Comparison of ENCODE assay signal across 8 cellular contexts in the genomic region with DNA sequence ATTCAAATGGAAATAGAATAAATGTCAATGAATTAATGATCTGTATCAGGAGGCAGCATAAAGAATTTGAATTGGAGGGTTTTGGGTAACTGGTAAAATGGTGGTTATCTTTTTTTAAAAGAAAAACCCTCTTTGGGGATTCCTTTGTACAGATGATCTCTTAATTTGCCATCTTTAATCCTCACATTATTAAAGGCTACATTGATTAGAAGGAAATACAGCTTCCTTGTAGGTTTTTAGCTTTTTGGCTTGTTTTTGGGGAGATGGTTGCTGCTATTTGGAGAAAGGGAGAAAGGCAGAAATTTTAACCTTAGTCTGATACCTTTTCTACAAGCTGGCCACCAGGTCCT. TPM values are rescaled to one million over a fixed set of nuclear protein-coding genes. Genes with fewer than 3 reads are reported as not detected.
A peak's percentile ranks its signal among the peaks of the same experiment; 100 is the strongest.
DNase-seq lines count a peak whose midpoint lies in the region; ATAC-seq and TF ChIP-seq lines count a peak whose summit lies in the region.

No MANE protein-coding gene starts in this region.

- H3K4me1 Mint-ChIP-seq in CD8-positive, alpha-beta memory T cell: peaks cover 44 to 65% (median 50%) of the 10 kb centered on the region in 3 donors
- peaks cover 19% of the 10 kb centered on the region for H3K4me1 Mint-ChIP-seq in endodermal cell

- no peaks in the 10 kb centered on the region for H3K9me2 ChIP-seq in OCI-LY7 (ENCODE audit: insufficient read depth, low read length)

- DNase-seq in CD8-positive, alpha-beta memory T cell: no peak
- DNase-seq in OCI-LY7 (ENCODE audit: low spot score) (no peak), endodermal cell (no peak), ovary (no peak), NCI-H2081 treated with DMSO at 0.1 percent for 48 hours (lab: John Stamatoyannopoulos, UW) (no peak)

- H2AFZ ChIP-seq in OCI-LY7 (ENCODE audit: low read length): peak overlapping the region; percentile 30; the same call in 1 of the 2 replicates

- ATAC-seq in GM21619 (IDR thresholded peaks at IDR 0.05; ENCODE audit: unreplicated experiment): no peak
- ATAC-seq in GM18517 (IDR thresholded peaks at IDR 0.05; ENCODE audit: unreplicated experiment): no peak
- ATAC-seq in GM18909 (IDR thresholded peaks at IDR 0.05; ENCODE audit: poor library complexity, unreplicated experiment): no peak

- H3K4me3 Mint-ChIP-seq in CD8-positive, alpha-beta memory T cell: peak overlapping the region; percentile 93 to 99 (median 97)
- H3K4me3 Mint-ChIP-seq in endodermal cell: peak overlapping the region; percentile 91

- H3K27me3 Mint-ChIP-seq in CD8-positive, alpha-beta memory T cell: peaks cover 0 to 4% of the 10 kb centered on the region in 2 donors
- H3K27me3 Mint-ChIP-seq in endodermal cell (ENCODE audit: insufficient read depth): no peaks in the 10 kb centered on the region

- no peak for TF ChIP-seq EP300 in ovary (IDR thresholded peaks at IDR 0.05)

- no peaks in the 10 kb centered on the region for H3K27me3 ChIP-seq in CD8-positive, alpha-beta memory T cell (ENCODE audit: insufficient read depth, low read length, poor library complexity, severe bottlenecking)
- H3K27me3 ChIP-seq in endodermal cell (ENCODE audit: control insufficient read depth, insufficient read depth, low read length, poor library complexity, severe bottlenecking) (no peaks in the 10 kb centered on the region), ovary (no peaks in the 10 kb centered on the region)

- peaks cover 0 to 2% (median 0%) of the 10 kb centered on the region in 5 donors for H3K9me3 Mint-ChIP-seq in CD8-positive, alpha-beta memory T cell
- peaks cover under 1% of the 10 kb centered on the region for H3K9me3 Mint-ChIP-seq in endodermal cell

- H3K27ac Mint-ChIP-seq in CD8-positive, alpha-beta memory T cell: peak overlapping the region; percentile 94 to 99 (median 97)
- peak overlapping the region; percentile 99 for H3K27ac Mint-ChIP-seq in endodermal cell

- H3K9ac ChIP-seq in endodermal cell (ENCODE audit: extremely low read depth, low read length, poor library complexity, severe bottlenecking): peak overlapping the region; percentile 75

- peaks cover 5% of the 10 kb centered on the region; the same call in 1 of the 2 replicates for H4K20me1 ChIP-seq in OCI-LY7 (ENCODE audit: insufficient read depth, low read length)

- POLR2A ChIA-PET in CD8-positive, alpha-beta memory T cell (lab: Charles Lee): interaction anchor here (1.0 to 3.5 kb wide), 4 partner anchors 10 to 304 kb away, joined by 3 to 52 read pairs (median 6); partner anchors contain the start of genes ZNF24 and ZNF397
- POLR2A ChIA-PET in OCI-LY7 (lab: Charles Lee): interaction anchor here (0.7 to 5.0 kb wide), 6 partner anchors 11 to 148 kb away, joined by 3 to 32 read pairs (median 4); no protein-coding TSS in a partner anchor

- no peaks in the 10 kb centered on the region for H3K9me3 ChIP-seq in CD8-positive, alpha-beta memory T cell (ENCODE audit: low read length)
- H3K9me3 ChIP-seq in OCI-LY7 (ENCODE audit: low read length): no peaks in the 10 kb centered on the region
- H3K9me3 ChIP-seq in endodermal cell (ENCODE audit: control insufficient read depth, low read length): no peaks in the 10 kb centered on the region
- H3K9me3 ChIP-seq in ovary: no peaks in the 10 kb centered on the region

- CTCF ChIA-PET in CD8-positive, alpha-beta memory T cell (lab: Charles Lee): interaction anchor here (0.7 to 3.9 kb wide), 9 partner anchors 10 to 346 kb away, joined by 3 to 60 read pairs (median 3); no protein-coding TSS in a partner anchor
- CTCF ChIA-PET in OCI-LY7 (lab: Charles Lee; ENCODE audit: unreplicated experiment): no interaction called here

- peaks cover 42% of the 10 kb centered on the region for H3K79me2 ChIP-seq in OCI-LY7 (ENCODE audit: insufficient read depth, low read depth, low read length)

- H3K36me3 ChIP-seq in CD8-positive, alpha-beta memory T cell (ENCODE audit: insufficient read depth, low read length): no peaks in the 10 kb centered on the region
- H3K36me3 ChIP-seq in OCI-LY7 (ENCODE audit: insufficient read depth, low read length) (peaks cover 4% of the 10 kb centered on the region; the same call in 1 of the 2 replicates), endodermal cell (ENCODE audit: control insufficient read depth, insufficient read depth, low read length) (no peaks in the 10 kb centered on the region), ovary (no peaks in the 10 kb centered on the region)

- peaks cover 38% of the 10 kb centered on the region for H3K4me1 ChIP-seq in CD8-positive, alpha-beta memory T cell (ENCODE audit: insufficient read depth, low read length)
- peaks cover 49% of the 10 kb centered on the region for H3K4me1 ChIP-seq in OCI-LY7 (ENCODE audit: insufficient read depth, low read length, poor library complexity, severe bottlenecking)
- H3K4me1 ChIP-seq in endodermal cell (ENCODE audit: control insufficient read depth, insufficient read depth, low read length): peaks cover 3% of the 10 kb centered on the region
- peaks cover 3% of the 10 kb centered on the region for H3K4me1 ChIP-seq in ovary (ENCODE audit: insufficient read depth)

- peak overlapping the region; percentile 98 for H3K27ac ChIP-seq in CD8-positive, alpha-beta memory T cell (ENCODE audit: low read depth, low read length)
- H3K27ac ChIP-seq in OCI-LY7 (ENCODE audit: low read depth, low read length, poor library complexity, severe bottlenecking) (peak overlapping the region; percentile 91), endodermal cell (ENCODE audit: low read depth, low read length) (peak overlapping the region; percentile 90), ovary (peak overlapping the region in 1 of 2 donors; percentile 81)

- H3K4me3 ChIP-seq in CD8-positive, alpha-beta memory T cell (ENCODE audit: low read length): peak overlapping the region; percentile 98
- H3K4me3 ChIP-seq in OCI-LY7 (ENCODE audit: low read depth, low read length, poor library complexity, severe bottlenecking): peak overlapping the region; percentile 93
- peak overlapping the region; percentile 97 for H3K4me3 ChIP-seq in endodermal cell (ENCODE audit: low read length)
- H3K4me3 ChIP-seq in ovary: peak overlapping the region; percentile 76

- no peak for TF ChIP-seq CTCF in OCI-LY7 (conservative IDR thresholded peaks at IDR 0.05; ENCODE audit: low read length)
- no peak for TF ChIP-seq CTCF in endodermal cell (conservative IDR thresholded peaks at IDR 0.05)
- no peak for TF ChIP-seq CTCF in ovary (IDR thresholded peaks at IDR 0.05)

- no TSS peak for BruUV-seq in OCI-LY7 (replicated peaks; lab: Mats Ljungman, UMichigan)

- no peak for TF ChIP-seq POLR2A in ovary (IDR thresholded peaks at IDR 0.05)

- H3K4me2 ChIP-seq in OCI-LY7 (ENCODE audit: low read length): peak overlapping the region; percentile 99

- intact Hi-C loops in OCI-LY7 (cut with micrococcal nuclease; ENCODE audit: unreplicated experiment) (loop anchor here (10.0 kb wide), 1 partner anchor 1166 kb away; no protein-coding TSS in a partner anchor), ovary (cut with DNase I) (no loop called here)

- peaks cover 0 to 16% (median 0%) of the 10 kb centered on the region in 3 donors for H3K36me3 Mint-ChIP-seq in CD8-positive, alpha-beta memory T cell
- H3K36me3 Mint-ChIP-seq in endodermal cell (ENCODE audit: low read depth): no peaks in the 10 kb centered on the region

RNA-seq across cellular contexts. Expression of gene MAPRE2, which starts 0.6 kb away (rescaled TPM):
- total RNA-seq in CD8-positive, alpha-beta memory T cell: 10 to 100 TPM; 38.5 to 38.6 TPM
- 80.4 TPM for polyA plus RNA-seq in CD8-positive, alpha-beta memory T cell
- total RNA-seq in OCI-LY7 (2014; rRNA removed; shearing (Covaris generic)): 17.1 and 23.2 TPM in 2 replicates
- total RNA-seq in OCI-LY7 (2022): 34.0 and 35.2 TPM in 2 replicates
- 10 to 100 TPM; 15.2 to 16.5 TPM for total RNA-seq in endodermal cell
- 28.2 TPM for polyA plus RNA-seq in endodermal cell (2013, experiment 1 of 2)
- 26.1 TPM for polyA plus RNA-seq in endodermal cell (2013, experiment 2 of 2)
- 10 to 100 TPM; 19.6 to 31.9 (median 27.8) TPM for total RNA-seq in ovary
- polyA plus RNA-seq in ovary: 10 to 100 TPM; 16.2 to 59.9 TPM
